Comparison of ENCODE assay signal across 4 cellular contexts in the genomic region with DNA sequence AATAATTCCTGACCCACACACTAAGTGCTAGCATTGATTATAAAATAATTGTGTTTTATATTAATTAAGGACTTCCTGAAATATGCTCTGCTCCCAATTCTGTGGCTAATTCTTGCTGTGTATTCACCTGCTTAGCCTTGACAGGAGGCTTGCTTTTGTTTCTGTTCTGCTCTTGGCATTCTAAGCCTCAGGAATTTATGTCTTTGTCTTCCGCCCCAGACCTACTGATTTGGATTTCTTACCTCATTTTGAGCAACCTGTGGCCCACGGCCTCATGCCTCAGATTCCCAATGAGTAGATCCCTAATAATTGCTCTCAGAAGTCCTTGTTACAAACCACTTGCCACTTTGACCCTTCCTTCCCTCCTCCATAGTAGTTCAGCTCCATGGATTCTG. TPM values are rescaled to one million over a fixed set of nuclear protein-coding genes. Genes with fewer than 3 reads are reported as not detected.
"Had no signal": no experiment of that assay in that cellular context is flagged by ENCODE, and none has a peak within 500 bp of the region (broad histone marks: within the 10 kb centered on the region; RNA-seq: fewer than 3 reads in every experiment).

No MANE protein-coding gene starts in this region.

RNA-seq across cellular contexts. Expression of gene CTAGE6, which starts 40.4 kb away (rescaled TPM):
- total RNA-seq: HepG2, HT-29, HT1080 had no signal
- polyA plus RNA-seq: IgD-negative memory B cell had no signal
